Comparison of ENCODE assay signal across 20 cellular contexts in the genomic region with DNA sequence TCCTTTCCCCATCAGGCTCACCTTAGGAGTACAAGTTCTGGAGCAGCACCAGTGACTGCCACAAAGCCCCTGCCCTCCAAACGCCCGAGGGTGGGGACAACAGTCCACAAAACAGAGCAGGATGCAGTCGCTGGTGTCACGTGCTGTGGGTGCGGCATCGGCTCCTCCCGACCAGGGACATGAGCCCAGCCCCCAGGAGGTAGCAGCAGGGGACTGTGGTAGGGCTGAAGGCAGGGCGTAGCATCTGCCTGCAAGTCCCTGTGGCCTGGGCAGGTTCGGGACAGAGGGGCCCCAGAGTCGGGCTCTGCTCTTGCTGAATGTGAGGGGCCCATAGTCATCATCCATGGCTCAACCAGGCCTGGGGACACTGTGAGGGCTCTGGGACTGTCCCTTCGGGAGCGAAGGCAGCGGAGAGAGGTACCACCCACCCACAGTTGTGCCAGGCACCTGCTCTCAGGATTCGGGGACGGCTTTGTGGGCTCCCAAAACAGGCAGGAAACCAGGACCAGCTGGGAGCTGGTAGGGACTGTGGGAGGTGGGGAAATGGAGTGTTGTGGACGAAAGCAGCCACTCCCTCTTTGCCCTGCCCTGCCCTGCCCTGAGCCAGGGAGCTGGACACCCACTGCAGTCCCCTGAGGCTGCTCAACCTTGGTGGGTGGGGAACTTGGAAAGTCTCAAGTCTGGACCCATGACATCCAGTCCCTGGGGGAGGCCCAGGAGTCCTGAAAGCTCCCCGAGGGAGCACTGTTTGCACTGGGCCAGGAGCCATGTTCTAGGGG. TPM values are rescaled to one million over a fixed set of nuclear protein-coding genes. Genes with fewer than 3 reads are reported as not detected.
DNase-seq lines count a peak whose midpoint lies in the region; ATAC-seq and TF ChIP-seq lines count a peak whose summit lies in the region.
"Had no signal": no experiment of that assay in that cellular context is flagged by ENCODE, and none has a peak within 500 bp of the region (broad histone marks: within the 10 kb centered on the region; RNA-seq: fewer than 3 reads in every experiment).

No MANE protein-coding gene starts in this region.

- H3K4me3 ChIP-seq in BE2C (ENCODE audit: low read depth, low read length) (no peak overlapping the region), uterus (no peak overlapping the region)
- H3K4me3 ChIP-seq: HAP-1, SJCRH30 had no signal

- intact Hi-C loops in dendritic cell treated with granulocyte-macrophage colony-stimulating factor and Interleukin-4, amounts not matched to agents 40 ng/mL and 50 ng/mL, for 4 days (cut with micrococcal nuclease) = no loop called here
- intact Hi-C loops in uterus (cut with DNase I; ENCODE audit: low total_unique reads) = no loop called here

- no peak for TF ChIP-seq CTCF in BE2C (IDR thresholded peaks at IDR 0.05; ENCODE audit: low read depth, low read length)
- TF ChIP-seq CTCF in uterus (IDR thresholded peaks at IDR 0.05) = no peak

- H3K27me3 Mint-ChIP-seq in dendritic cell treated with granulocyte-macrophage colony-stimulating factor and Interleukin-4, amounts not matched to agents 40 ng/mL and 50 ng/mL, for 4 days = no peaks in the 10 kb centered on the region

- no peak for TF ChIP-seq POLR2A in uterus (IDR thresholded peaks at IDR 0.05)

- H3K9me3 ChIP-seq in BE2C (no peaks in the 10 kb centered on the region), uterus (peaks cover 0 to 8% of the 10 kb centered on the region in 2 donors)
- H3K9me3 ChIP-seq: SJCRH30 had no signal

- H3K27ac Mint-ChIP-seq in dendritic cell treated with granulocyte-macrophage colony-stimulating factor and Interleukin-4, amounts not matched to agents 40 ng/mL and 50 ng/mL, for 4 days = peak overlapping the region; percentile 6
- H3K27ac Mint-ChIP-seq in stimulated activated effector memory CD8-positive, alpha-beta T cell treated with anti-CD3 and anti-CD28 coated beads, Interleukin-12 subunit alpha, Interleukin-12 subunit beta, amount 100 ng/mL, for 72 hours = peak overlapping the region; percentile 48

- no peaks in the 10 kb centered on the region for H3K27me3 ChIP-seq in BE2C
- H3K27me3 ChIP-seq in uterus = no peaks in the 10 kb centered on the region
- H3K27me3 ChIP-seq: SJCRH30 had no signal

- no peaks in the 10 kb centered on the region for H3K4me1 ChIP-seq in BE2C
- no peaks in the 10 kb centered on the region for H3K4me1 ChIP-seq in uterus
- H3K4me1 ChIP-seq: HAP-1, SJCRH30 had no signal

- H3K36me3 ChIP-seq in BE2C (no peaks in the 10 kb centered on the region), uterus (no peaks in the 10 kb centered on the region)
- H3K36me3 ChIP-seq: HAP-1, SJCRH30 had no signal

- no peak overlapping the region for H3K4me3 Mint-ChIP-seq in dendritic cell treated with granulocyte-macrophage colony-stimulating factor and Interleukin-4, amounts not matched to agents 40 ng/mL and 50 ng/mL, for 4 days
- H3K4me3 Mint-ChIP-seq in stimulated activated effector memory CD8-positive, alpha-beta T cell treated with anti-CD3 and anti-CD28 coated beads, Interleukin-12 subunit alpha, Interleukin-12 subunit beta, amount 100 ng/mL, for 72 hours = no peak overlapping the region
- H3K4me3 Mint-ChIP-seq: CD4-positive, CD25-positive, alpha-beta regulatory T cell had no signal

- no peak overlapping the region for H3K27ac ChIP-seq in uterus
- H3K27ac ChIP-seq: SJCRH30 had no signal

- peaks cover 18% of the 10 kb centered on the region for H3K9me3 Mint-ChIP-seq in dendritic cell treated with granulocyte-macrophage colony-stimulating factor and Interleukin-4, amounts not matched to agents 40 ng/mL and 50 ng/mL, for 4 days
- peaks cover 7% of the 10 kb centered on the region for H3K9me3 Mint-ChIP-seq in stimulated activated effector memory CD8-positive, alpha-beta T cell treated with anti-CD3 and anti-CD28 coated beads, Interleukin-12 subunit alpha, Interleukin-12 subunit beta, amount 100 ng/mL, for 72 hours

- H3K4me1 Mint-ChIP-seq in dendritic cell treated with granulocyte-macrophage colony-stimulating factor and Interleukin-4, amounts not matched to agents 40 ng/mL and 50 ng/mL, for 4 days (ENCODE audit: low read depth) = peaks cover 31% of the 10 kb centered on the region
- H3K4me1 Mint-ChIP-seq in stimulated activated effector memory CD8-positive, alpha-beta T cell treated with anti-CD3 and anti-CD28 coated beads, Interleukin-12 subunit alpha, Interleukin-12 subunit beta, amount 100 ng/mL, for 72 hours = peaks cover 47% of the 10 kb centered on the region

- peaks cover 68% of the 10 kb centered on the region for H3K36me3 Mint-ChIP-seq in dendritic cell treated with granulocyte-macrophage colony-stimulating factor and Interleukin-4, amounts not matched to agents 40 ng/mL and 50 ng/mL, for 4 days (ENCODE audit: low read depth)
- H3K36me3 Mint-ChIP-seq in stimulated activated effector memory CD8-positive, alpha-beta T cell treated with anti-CD3 and anti-CD28 coated beads, Interleukin-12 subunit alpha, Interleukin-12 subunit beta, amount 100 ng/mL, for 72 hours = peaks cover 4% of the 10 kb centered on the region

- no peak for ATAC-seq in stimulated activated effector memory CD8-positive, alpha-beta T cell treated with anti-CD3 and anti-CD28 coated beads, Interleukin-12 subunit alpha, Interleukin-12 subunit beta, amount 100 ng/mL, for 72 hours

- peak; percentile 67 for DNase-seq in BE2C
- peak; percentile 46 for DNase-seq in NCI-H2171 treated with DMSO at 0.1 percent for 48 hours (lab: John Stamatoyannopoulos, UW)
- DNase-seq in stimulated activated effector memory CD8-positive, alpha-beta T cell treated with anti-CD3 and anti-CD28 coated beads, Interleukin-12 subunit alpha, Interleukin-12 subunit beta, amount 100 ng/mL, for 72 hours (ENCODE audit: low spot score in 2 of 2) = no peak
- DNase-seq in NCI-H2196 (lab: John Stamatoyannopoulos, UW; ENCODE audit: unreplicated experiment) = no peak
- DNase-seq in EL = no peak
- no peak for DNase-seq in uterus
- no peak for DNase-seq in DMS53 treated with DMSO at 0.1 percent for 48 hours (lab: John Stamatoyannopoulos, UW; ENCODE audit: unreplicated experiment)
- DNase-seq: CD4-positive, CD25-positive, alpha-beta regulatory T cell; DMS53; Karpas-422; MM.1S; NCI-H1105; NCI-H1694 treated with DMSO at 0.1 percent for 48 hours; NCI-H2107; NCI-H446 treated with DMSO at 0.1 percent for 48 hours; NCI-H748 treated with DMSO at 0.1 percent for 48 hours; RPMI8226; SJCRH30 had no signal

RNA-seq across cellular contexts. Expression of a gene that starts 30.7 kb away (rescaled TPM):
- 168 TPM for polyA plus RNA-seq in BE2C (2012; ENCODE audit: insufficient read depth, insufficient read length, low read depth)
- 10 to 100 TPM in 2 of 4 donors, 1 to 10 TPM in 2; 2.9 to 59.1 (median 31.8) TPM for total RNA-seq in uterus

Comparison
In these comparisons a context has a peak if more than half of its experiments do, and no peak if none do; other contexts are left out.
1. DNase-seq: peak in BE2C (single experiment) and NCI-H2171 treated with DMSO at 0.1 percent for 48 hours (single experiment); none in stimulated activated effector memory CD8-positive, alpha-beta T cell treated with anti-CD3 and anti-CD28 coated beads, Interleukin-12 subunit alpha, Interleukin-12 subunit beta, amount 100 ng/mL, for 72 hours (0 of 2), NCI-H2196 (single experiment), EL (single experiment), uterus (0 of 2) and DMS53 treated with DMSO at 0.1 percent for 48 hours (single experiment).